ENCODE assay signal across 1 cellular context in genomic region chr2:12642855-12643254, GRCh38.
TF ChIP-seq lines count a peak whose summit lies in the region.

No MANE protein-coding gene starts in this region.

TF ChIP-seq in SK-N-SH, 30 proteins besides CTCF, POLR2A, EP300 and RAD21 (continued from another document):
- TF ChIP-seq REST (IDR thresholded peaks at IDR 0.05; ENCODE audit: low read depth, low read length) (no peak), MXI1 (IDR thresholded peaks at IDR 0.05; ENCODE audit: low read depth, low read length) (peak; percentile 40; the same call in 1 of the 2 replicates), GABPA (IDR thresholded peaks at IDR 0.05; ENCODE audit: low read depth) (no peak)
